20 cellular contexts compared by ENCODE assay signal in the genomic region with DNA sequence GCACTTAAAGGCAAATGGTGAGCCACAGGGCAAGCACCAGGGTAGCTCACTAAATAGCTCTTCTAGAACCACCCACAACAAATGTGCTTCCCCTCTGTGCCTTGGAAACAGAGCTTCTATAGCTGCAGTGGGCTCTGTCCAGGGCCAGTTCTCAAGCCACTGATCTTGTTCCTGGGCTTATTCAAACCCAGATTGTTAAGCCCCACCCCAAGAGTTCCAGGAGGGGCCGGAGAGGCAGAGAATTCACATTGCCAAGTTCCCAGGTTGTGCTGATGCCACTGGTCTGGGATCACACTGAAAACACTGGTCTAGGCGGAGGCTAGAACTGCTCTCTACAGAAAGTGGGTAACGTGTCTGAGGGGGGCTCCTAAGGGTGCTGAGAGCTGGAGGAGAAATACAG. TPM values are rescaled to one million over a fixed set of nuclear protein-coding genes. Genes with fewer than 3 reads are reported as not detected.
A peak's percentile ranks its signal among the peaks of the same experiment; 100 is the strongest.
DNase-seq lines count a peak whose midpoint lies in the region; ATAC-seq, FAIRE-seq and TF ChIP-seq lines count a peak whose summit lies in the region.
"Had no signal": no experiment of that assay in that cellular context is flagged by ENCODE, and none has a peak within 500 bp of the region (broad histone marks: within the 10 kb centered on the region; RNA-seq: fewer than 3 reads in every experiment).

No MANE protein-coding gene starts in this region.

- H3K27me3 ChIP-seq in PC-9 (ENCODE audit: insufficient read depth, low read depth) (no peaks in the 10 kb centered on the region), K562 (ENCODE audit: control insufficient read depth in 2 of 2, insufficient read depth in 2 of 2, low read length in 2 of 2) (peaks cover 0 to 2% of the 10 kb centered on the region in 2 experiments; a peak in 2 of 5 replicates)

- H3K4me2 ChIP-seq in PC-9 (no peak overlapping the region), K562 (ENCODE audit: insufficient read depth, low read length) (no peak overlapping the region)
- H3K4me2 ChIP-seq: A549 had no signal

- CTCF ChIA-PET in activated naive CD4-positive, alpha-beta T cell treated with anti-CD3 and anti-CD28 coated beads for 36 hours (lab: Charles Lee), result interaction anchor here (0.7 to 1.4 kb wide), 3 partner anchors 14 to 712 kb away, joined by 3 to 7 read pairs (median 4); a partner anchor contains a TSS
- CTCF ChIA-PET in PC-9 (lab: Charles Lee), result no interaction called here
- CTCF ChIA-PET in K562 (lab: Yijun Ruan, JAX; ENCODE audit: low intra/inter-chr PET ratio), result no interaction called here

- no peak for TF ChIP-seq POLR2A in K562 (conservative IDR thresholded peaks at IDR 0.05)

- peaks cover 35% of the 10 kb centered on the region for H3K4me1 Mint-ChIP-seq in activated naive CD4-positive, alpha-beta T cell treated with anti-CD3 and anti-CD28 coated beads for 36 hours (ENCODE audit: low read depth)

- H3K4me1 ChIP-seq in PC-9 (replicated peaks; ENCODE audit: insufficient read depth) (no peaks in the 10 kb centered on the region), K562 (replicated peaks in 1 of 2; ENCODE audit: control insufficient read depth in 2 of 2, insufficient read depth in 2 of 2, low read length in 2 of 2) (peaks cover 6 to 12% of the 10 kb centered on the region in 2 experiments; a peak in 4 of 5 replicates)
- H3K4me1 ChIP-seq: A549, Caco-2 had no signal

- peak overlapping the region; percentile 74 for H3K27ac Mint-ChIP-seq in activated naive CD4-positive, alpha-beta T cell treated with anti-CD3 and anti-CD28 coated beads for 36 hours
- H3K27ac Mint-ChIP-seq: CD4-positive, alpha-beta T cell; H9 had no signal

- BruUV-seq in PC-9 (replicated peaks; lab: Mats Ljungman, UMichigan), result no TSS peak
- BruUV-seq in K562 (replicated peaks; lab: Mats Ljungman, UMichigan), result no TSS peak

- ATAC-seq in K562 (peak; percentile 48), left colon (peak; percentile 33), HG03565 (IDR thresholded peaks at IDR 0.05; ENCODE audit: unreplicated experiment) (no peak)

- H3F3A ChIP-seq in PC-9 (ENCODE audit: insufficient read depth, low read depth), result peaks cover 8% of the 10 kb centered on the region; the same call in 1 of the 2 replicates

- H3K9me1 ChIP-seq in K562 (ENCODE audit: control insufficient read depth, insufficient read depth, low read length), result no peaks in the 10 kb centered on the region

- no peak overlapping the region for H3K27ac ChIP-seq in PC-9
- no peak overlapping the region for H3K27ac ChIP-seq in K562 (ENCODE audit: extremely low read depth, low read depth, low read length)
- H3K27ac ChIP-seq: 22Rv1, A549, C4-2B had no signal

- H2AFZ ChIP-seq in PC-9, result 0 out of 2 replicates have a peak overlapping the region, but pooled peaks have one; percentile 3
- peak overlapping the region; percentile 10; the same call in 1 of the 2 replicates for H2AFZ ChIP-seq in K562 (ENCODE audit: low read depth, low read length)

- intact Hi-C loops in activated naive CD4-positive, alpha-beta T cell treated with anti-CD3 and anti-CD28 coated beads for 36 hours (cut with micrococcal nuclease), result no loop called here
- intact Hi-C loops in PC-9 (cut with micrococcal nuclease; ENCODE audit: unreplicated experiment), result no loop called here
- intact Hi-C loops in K562 (cut with micrococcal nuclease), result no loop called here
- intact Hi-C loops in left colon (cut with DNase I, micrococcal nuclease), result no loop called here

- H3K79me2 ChIP-seq in PC-9 (ENCODE audit: low read depth) (no peaks in the 10 kb centered on the region), K562 (ENCODE audit: control insufficient read depth, insufficient read depth, low read length) (no peaks in the 10 kb centered on the region)

- H3K4me3 Mint-ChIP-seq in activated naive CD4-positive, alpha-beta T cell treated with anti-CD3 and anti-CD28 coated beads for 36 hours, result no peak overlapping the region
- H3K4me3 Mint-ChIP-seq: CD4-positive, alpha-beta T cell; H9 had no signal

- 27% methylated on average over 3 of the region's 3 CpGs for whole genome bisulfite sequencing in K562 (ENCODE audit: insufficient coverage, low coverage, missing lambda C conversion rate)

- POLR2A ChIA-PET in PC-9 (lab: Charles Lee; ENCODE audit: unreplicated experiment) (no interaction called here), K562 (lab: Yijun Ruan, JAX) (interaction anchor here (0.5 to 2.1 kb wide), 9 partner anchors 9 to 296 kb away, joined by 3 to 15 read pairs (median 3); no protein-coding TSS in a partner anchor)

- in situ Hi-C loops in K562 (cut with MboI), result no loop called here

- FAIRE-seq in K562 (lab: Jason Lieb, UNC), result no peak
- FAIRE-seq: A549, D721Med had no signal

- no peaks in the 10 kb centered on the region for H3K36me3 ChIP-seq in PC-9 (ENCODE audit: low read depth)
- no peaks in the 10 kb centered on the region for H3K36me3 ChIP-seq in K562 (ENCODE audit: control insufficient read depth, insufficient read depth, low read length)

- H4K20me1 ChIP-seq in PC-9 (ENCODE audit: insufficient read depth), result no peaks in the 10 kb centered on the region
- H4K20me1 ChIP-seq in K562 (replicated peaks; ENCODE audit: control insufficient read depth, insufficient read depth, low read length), result no peaks in the 10 kb centered on the region

- H3K27me3 Mint-ChIP-seq in activated naive CD4-positive, alpha-beta T cell treated with anti-CD3 and anti-CD28 coated beads for 36 hours (ENCODE audit: low read depth), result no peaks in the 10 kb centered on the region
- H3K27me3 Mint-ChIP-seq: CD4-positive, alpha-beta T cell had no signal

- H3K4me3 ChIP-seq in PC-9, result no peak overlapping the region
- no peak overlapping the region for H3K4me3 ChIP-seq in K562
- H3K4me3 ChIP-seq: A549 had no signal

- TF ChIP-seq RAD21 in K562 (CRISPR knock-in tag; conservative IDR thresholded peaks at IDR 0.05 in 1 of 2, IDR thresholded peaks at IDR 0.05 in 1 of 2), result no peak

- no peaks in the 10 kb centered on the region for H3K9me3 ChIP-seq in PC-9 (ENCODE audit: insufficient read depth, low read depth)
- no peaks in the 10 kb centered on the region; the same call in 1 of the 2 replicates for H3K9me3 ChIP-seq in K562 (replicated peaks; ENCODE audit: control insufficient read depth, insufficient read depth, low read depth, low read length)
- H3K9me3 ChIP-seq: A549, Caco-2 had no signal

- DNase-seq in activated naive CD4-positive, alpha-beta T cell treated with anti-CD3 and anti-CD28 coated beads for 36 hours, result no peak
- DNase-seq in activated naive CD4-positive, alpha-beta T cell treated with Interleukin-2 at 50 U/mL for 16 hours, result no peak
- DNase-seq in PC-9 (peak in 1 of 2 experiments; percentile 6), K562 (ENCODE audit: extremely low read depth in 1 of 4, low spot score in 3 of 4) (no peak), left colon (no peak), T-helper 2 cell (no peak), NCI-H82 (lab: John Stamatoyannopoulos, UW) (no peak)
- DNase-seq: AML-193; Caco-2; CD4-positive, alpha-beta T cell; DMS153; DMS79; GF-D8; GOT3; H9 had no signal

- no peak for TF ChIP-seq EP300 in K562 (IDR thresholded peaks at IDR 0.05; ENCODE audit: low read length)

- H3K9me3 Mint-ChIP-seq in activated naive CD4-positive, alpha-beta T cell treated with anti-CD3 and anti-CD28 coated beads for 36 hours, result peaks cover 6% of the 10 kb centered on the region
- H3K9me3 Mint-ChIP-seq: CD4-positive, alpha-beta T cell had no signal

- H3K36me3 Mint-ChIP-seq in activated naive CD4-positive, alpha-beta T cell treated with anti-CD3 and anti-CD28 coated beads for 36 hours (ENCODE audit: low read depth), result peaks cover 4% of the 10 kb centered on the region

- TF ChIP-seq CTCF in PC-9 (conservative IDR thresholded peaks at IDR 0.05) (no peak), K562 (IDR thresholded peaks at IDR 0.05 in 2 of 3, conservative IDR thresholded peaks at IDR 0.05 in 1 of 3; ENCODE audit: insufficient read depth in 2 of 3, low read depth in 1 of 3, low read length in 3 of 3) (no peak)

- H3K9me2 ChIP-seq in PC-9 (ENCODE audit: insufficient read depth), result no peaks in the 10 kb centered on the region

- no peak overlapping the region for H3K9ac ChIP-seq in K562 (ENCODE audit: insufficient read depth in 1 of 2, low read depth in 2 of 2, low read length in 2 of 2)

TF ChIP-seq in K562, 482 proteins besides CTCF, POLR2A, EP300 and RAD21:
- TF ChIP-seq ZC3H11A (IDR thresholded peaks at IDR 0.05; ENCODE audit: low read depth, low read length) (no peak), ZNF584 (CRISPR knock-in tag; IDR thresholded peaks at IDR 0.05; ENCODE audit: low read depth) (no peak)

RNA-seq across cellular contexts. Expression of a gene that starts 15.4 kb away (rescaled TPM):
- 10 to 100 TPM; 27.4 to 29.3 TPM for total RNA-seq in activated naive CD4-positive, alpha-beta T cell treated with anti-CD3 and anti-CD28 coated beads for 36 hours
- total RNA-seq in PC-9 (2021), result 1.5 and 1.8 TPM in 2 replicates
- total RNA-seq in K562 (2011; cell fraction: chromatin; rRNA removed; ENCODE audit: low replicate concordance), result 15.5 and 30.7 TPM in 2 replicates
- total RNA-seq in K562 (2011; cell fraction: nucleolus; rRNA removed), result 5.2 and 9.6 TPM in 2 replicates
- 11.7 and 17.5 TPM in 2 replicates for total RNA-seq in K562 (2011; cell fraction: nucleoplasm; rRNA removed)
- total RNA-seq in K562 (2014; rRNA removed), result 7.4 and 8.4 TPM in 2 replicates
- total RNA-seq in K562 (2014; rRNA removed; fragmentation: Illumina TruSeq; extraction: Trizol), result 7.0 and 8.2 TPM in 2 replicates
- 3.5 and 4.1 TPM in 2 replicates for total RNA-seq in K562 (2015; rRNA removed; fragmentation: Illumina TruSeq; extraction: Trizol)
- total RNA-seq in K562 (2021), result 7.6 and 7.8 TPM in 2 replicates
- 6.4 and 7.6 TPM in 2 replicates for polyA plus RNA-seq in K562 (2011; rRNA removed)
- 2.1 and 3.7 TPM in 2 replicates for polyA plus RNA-seq in K562 (2011; cell fraction: cytosol; rRNA removed)
- polyA plus RNA-seq in K562 (2011; cell fraction: nucleus; rRNA removed), result 15.0 and 21.3 TPM in 2 replicates
- 2.9 and 5.2 TPM in 2 replicates for polyA plus RNA-seq in K562 (2012)
- 8.3 and 10.3 TPM in 2 replicates for polyA plus RNA-seq in K562 (2014; fragmentation: Illumina TruSeq; extraction: Trizol)
- 1 to 10 TPM in 1 of 2 experiments, under 1 TPM in 1; 0.90 to 1.3 TPM for polyA plus RNA-seq in K562 (2014; fragmentation: Nextera tagmentation; extraction: Ambion mirVana)
- 4.4 and 6.7 TPM in 2 replicates for polyA plus RNA-seq in K562 (2014; rRNA removed)
- polyA minus RNA-seq in K562 (2011; rRNA and poly(A)+ RNA removed), result 21.0 and 23.1 TPM in 2 replicates
- 7.3 and 9.8 TPM in 2 replicates for polyA minus RNA-seq in K562 (2011; cell fraction: cytosol; rRNA and poly(A)+ RNA removed)
- 9.2 and 16.3 TPM in 2 replicates for polyA minus RNA-seq in K562 (2011; cell fraction: nucleus; rRNA and poly(A)+ RNA removed)
- total RNA-seq in left colon, result 10 to 100 TPM; 31.8 to 33.4 TPM
